ENCODE assay signal across 1 cellular context in genomic region chr1:228809621-228810313, GRCh38.
TF ChIP-seq lines count a peak whose summit lies in the region.

No MANE protein-coding gene starts in this region.

TF ChIP-seq in GM23338, 12 proteins besides CTCF, POLR2A, EP300 and RAD21 (continued from another document):
- TF ChIP-seq ZNF462 (CRISPR knock-in tag; IDR thresholded peaks at IDR 0.05), result no peak
